ENCODE assay signal across 1 cellular context in genomic region chr15:83747050-83747717, GRCh38.
TF ChIP-seq lines count a peak whose summit lies in the region.

No MANE protein-coding gene starts in this region.

TF ChIP-seq in K562, 482 proteins besides CTCF, POLR2A, EP300 and RAD21 (continued from another document):
- TF ChIP-seq ARID4B (CRISPR knock-in tag; IDR thresholded peaks at IDR 0.05): no peak
